ENCODE assay signal across 15 cellular contexts in the genomic region with DNA sequence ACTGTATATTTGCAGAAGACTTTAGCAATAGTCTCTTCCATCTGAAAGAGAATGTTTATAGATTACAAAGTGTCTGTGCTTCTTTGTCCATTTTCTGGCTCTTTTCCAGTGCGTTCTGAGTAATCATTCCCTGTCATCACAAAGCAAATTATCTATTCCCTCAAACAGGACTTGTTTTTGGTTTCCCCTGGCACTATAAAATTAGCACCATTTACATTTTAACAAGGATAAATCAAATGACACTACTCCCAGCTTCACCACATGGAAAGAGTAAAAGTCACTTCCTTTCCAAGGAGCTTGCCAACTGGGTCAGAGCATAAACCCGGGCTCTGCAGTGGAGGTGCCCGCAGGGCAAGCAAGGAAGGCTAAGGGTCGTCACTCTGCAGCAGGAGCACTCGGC.
DNase-seq lines count a peak whose midpoint lies in the region; ATAC-seq and TF ChIP-seq lines count a peak whose summit lies in the region.
"Had no signal": no experiment of that assay in that cellular context is flagged by ENCODE, and none has a peak within 500 bp of the region (broad histone marks: within the 10 kb centered on the region; RNA-seq: fewer than 3 reads in every experiment).

No MANE protein-coding gene starts in this region.

- H2AFZ ChIP-seq in mammary epithelial cell (ENCODE audit: low read depth, low read length) = no peak overlapping the region

- no peaks in the 10 kb centered on the region for H3K4me1 ChIP-seq in mammary epithelial cell (ENCODE audit: insufficient read depth, low read length)
- H3K4me1 ChIP-seq: BE2C, sigmoid colon, suprapubic skin had no signal

- in situ Hi-C loops in mammary epithelial cell (cut with MboI; ENCODE audit: low sequenced_read_pairs in 2 of 2) = no loop called here

- BruUV-seq in mammary epithelial cell (replicated peaks; lab: Mats Ljungman, UMichigan) = no TSS peak

- no peaks in the 10 kb centered on the region for H4K20me1 ChIP-seq in mammary epithelial cell (ENCODE audit: insufficient read depth, low read length)

- H3K27ac ChIP-seq in mammary epithelial cell (ENCODE audit: insufficient read depth, low read depth, low read length) (no peak overlapping the region), layer of hippocampus (ENCODE audit: low read depth, low read length) (peak overlapping the region; percentile 6)
- H3K27ac ChIP-seq: sigmoid colon, suprapubic skin had no signal

- no peak for TF ChIP-seq CTCF in LNCaP clone FGC (IDR thresholded peaks at IDR 0.05; ENCODE audit: control insufficient read depth, extremely low read depth, insufficient read depth)
- TF ChIP-seq CTCF in mammary epithelial cell (conservative IDR thresholded peaks at IDR 0.05 in 1 of 2, IDR thresholded peaks at IDR 0.05 in 1 of 2; ENCODE audit: extremely low read depth in 1 of 2, insufficient read depth in 1 of 2, low read depth in 1 of 2, low read length in 2 of 2) = no peak

- CTCF ChIA-PET in mammary epithelial cell (lab: Charles Lee; ENCODE audit: low non-redundant PET) = no interaction called here

- H3K36me3 ChIP-seq in mammary epithelial cell (ENCODE audit: insufficient read depth, low read length) = no peaks in the 10 kb centered on the region
- H3K36me3 ChIP-seq: BE2C, sigmoid colon, suprapubic skin had no signal

- WGBS in mammary epithelial cell (ENCODE audit: low coverage, missing lambda C conversion rate) = 47% methylated on average over 4 of the region's 5 CpGs

- dilution Hi-C loops in mammary epithelial cell (cut with HindIII; ENCODE audit: low sequenced_read_pairs) = no loop called here

- H3K9me3 ChIP-seq in mammary epithelial cell (replicated peaks; ENCODE audit: insufficient read depth, low read length) = no peaks in the 10 kb centered on the region
- H3K9me3 ChIP-seq: BE2C, sigmoid colon, suprapubic skin had no signal

- no peaks in the 10 kb centered on the region for H3K79me2 ChIP-seq in mammary epithelial cell (ENCODE audit: insufficient read depth, low read length)

- no peak for ATAC-seq in left cardiac atrium

- H3K9ac ChIP-seq in mammary epithelial cell (ENCODE audit: insufficient read depth, low read length) = no peak overlapping the region

- DNase-seq in Ammon's horn (ENCODE audit: low spot score) (peak; percentile 57), LNCaP clone FGC (ENCODE audit: low read depth) (peak; percentile 72), mammary epithelial cell (peak; percentile 6), NCI-H146 treated with DMSO at 0.1 percent for 48 hours (lab: John Stamatoyannopoulos, UW; ENCODE audit: unreplicated experiment) (no peak), left cardiac atrium (no peak), AG08395 (ENCODE audit: low spot score) (no peak)
- DNase-seq: activated CD4-positive, alpha-beta T cell treated with anti-CD3 and anti-CD28 coated beads, Interleukin-2, amount 50 U/mL, for 4 hours; activated naive CD4-positive, alpha-beta T cell treated with anti-CD3 and anti-CD28 coated beads, Interleukin-2, amount 10 ng/mL, durations not matched to agents 7 days and 5 days; BE2C; kidney glomerular epithelial cell; NCI-H446 treated with DMSO at 0.1 percent for 48 hours; sigmoid colon; stimulated activated CD4-positive, alpha-beta T cell treated with anti-CD3 and anti-CD28 coated beads, Interleukin-2, amount 100 ng/mL, for 48 hours had no signal

- intact Hi-C loops in mammary epithelial cell (cut with micrococcal nuclease) (no loop called here), left cardiac atrium (cut with DNase I) (no loop called here)

- no peak overlapping the region for H3K4me2 ChIP-seq in mammary epithelial cell (ENCODE audit: insufficient read depth, low read depth, low read length)

- H3K27me3 ChIP-seq in mammary epithelial cell (ENCODE audit: insufficient read depth, low read length) (no peaks in the 10 kb centered on the region), layer of hippocampus (ENCODE audit: control insufficient read depth, insufficient read depth, low read length) (no peaks in the 10 kb centered on the region)
- H3K27me3 ChIP-seq: BE2C, sigmoid colon, suprapubic skin had no signal

- H3K4me3 ChIP-seq in LNCaP clone FGC (ENCODE audit: low read depth, low read length) (no peak overlapping the region), mammary epithelial cell (replicated peaks in 1 of 3; ENCODE audit: insufficient read depth in 1 of 3, low read depth in 2 of 3, low read length in 3 of 3) (no peak overlapping the region)
- H3K4me3 ChIP-seq: sigmoid colon, suprapubic skin had no signal

Comparison
In these comparisons a context has a peak if more than half of its experiments do, and no peak if none do; other contexts are left out.
1. DNase-seq: peak in Ammon's horn (single experiment), LNCaP clone FGC (single experiment) and mammary epithelial cell (single experiment); none in NCI-H146 treated with DMSO at 0.1 percent for 48 hours (single experiment), left cardiac atrium (single experiment) and AG08395 (single experiment).